Comparison of ENCODE assay signal across 19 cellular contexts in the genomic region with DNA sequence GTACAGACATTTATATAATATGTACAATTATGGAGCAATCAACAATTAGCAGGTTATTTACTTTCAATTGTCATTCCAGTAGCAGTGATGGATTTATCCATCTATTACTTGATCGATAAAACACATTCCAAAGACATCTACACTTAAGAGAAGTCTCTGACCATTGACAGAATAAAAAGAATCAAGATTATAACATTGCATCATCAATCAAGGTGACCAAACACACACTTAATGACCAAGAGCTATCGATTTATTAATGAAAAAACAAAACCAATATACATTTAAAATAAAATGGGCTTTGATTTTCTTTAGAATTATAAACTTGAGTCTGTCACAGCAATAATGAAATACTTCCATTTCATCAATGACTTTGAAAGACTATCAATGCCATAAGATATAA.
DNase-seq lines count a peak whose midpoint lies in the region; ATAC-seq, FAIRE-seq and TF ChIP-seq lines count a peak whose summit lies in the region.
"Had no signal": no experiment of that assay in that cellular context is flagged by ENCODE, and none has a peak within 500 bp of the region (broad histone marks: within the 10 kb centered on the region; RNA-seq: fewer than 3 reads in every experiment).

No MANE protein-coding gene starts in this region.

- no peak overlapping the region for H3K14ac ChIP-seq in IMR-90 (replicated peaks; ENCODE audit: low read depth, low read length)

- intact Hi-C loops in HepG2 (cut with micrococcal nuclease; ENCODE audit: unreplicated experiment), result no loop called here
- intact Hi-C loops in right lobe of liver (cut with DNase I), result no loop called here
- intact Hi-C loops in IMR-90 (cut with micrococcal nuclease), result no loop called here
- intact Hi-C loops in K562 (cut with micrococcal nuclease), result no loop called here

- no peaks in the 10 kb centered on the region for H3K36me3 ChIP-seq in HepG2 (replicated peaks in 1 of 2; ENCODE audit: control insufficient read depth in 1 of 2, insufficient read depth in 2 of 2, low read length in 2 of 2)
- no peaks in the 10 kb centered on the region for H3K36me3 ChIP-seq in right lobe of liver
- H3K36me3 ChIP-seq in IMR-90 (ENCODE audit: control insufficient read depth, insufficient read depth, low read length), result no peaks in the 10 kb centered on the region
- H3K36me3 ChIP-seq in K562 (ENCODE audit: control insufficient read depth, insufficient read depth, low read length), result no peaks in the 10 kb centered on the region
- H3K36me3 ChIP-seq: BE2C, BLaER1 had no signal

- BruUV-seq in HepG2 (replicated peaks; lab: Mats Ljungman, UMichigan) (no TSS peak), IMR-90 (replicated peaks; lab: Mats Ljungman, UMichigan) (no TSS peak), K562 (replicated peaks; lab: Mats Ljungman, UMichigan) (no TSS peak)

- CTCF ChIA-PET in HepG2 (lab: Yijun Ruan, JAX; ENCODE audit: low intra/inter-chr PET ratio, low total read pairs), result no interaction called here
- CTCF ChIA-PET in IMR-90 (lab: Yijun Ruan, JAX), result no interaction called here
- CTCF ChIA-PET in K562 (lab: Yijun Ruan, JAX; ENCODE audit: low intra/inter-chr PET ratio), result no interaction called here

- no peak overlapping the region for H4K5ac ChIP-seq in IMR-90 (ENCODE audit: low read depth, low read length)

- no peak overlapping the region for H2BK20ac ChIP-seq in IMR-90 (ENCODE audit: low read depth, low read length)

- H3K79me1 ChIP-seq in IMR-90 (ENCODE audit: low read depth in 1 of 2, low read length in 2 of 2), result no peaks in the 10 kb centered on the region

- no peak overlapping the region for H2BK5ac ChIP-seq in IMR-90 (ENCODE audit: low read depth, low read length, poor library complexity, severe bottlenecking)

- no peak overlapping the region for H2BK120ac ChIP-seq in IMR-90 (ENCODE audit: low read depth, low read length)

- TF ChIP-seq CTCF in HepG2 (CRISPR knock-in tag; IDR thresholded peaks at IDR 0.05) (no peak), right lobe of liver (IDR thresholded peaks at IDR 0.05) (no peak), IMR-90 (conservative IDR thresholded peaks at IDR 0.05; ENCODE audit: low read depth, low read length) (no peak), K562 (IDR thresholded peaks at IDR 0.05 in 2 of 3, conservative IDR thresholded peaks at IDR 0.05 in 1 of 3; ENCODE audit: insufficient read depth in 2 of 3, low read depth in 1 of 3, low read length in 3 of 3) (no peak)

- H3K4ac ChIP-seq in IMR-90 (ENCODE audit: low read depth, low read length), result no peak overlapping the region

- no peak overlapping the region for H2AK9ac ChIP-seq in IMR-90 (replicated peaks; ENCODE audit: low read depth, low read length, poor library complexity)

- in situ Hi-C loops in HepG2 (cut with HindIII; ENCODE audit: extremely low pct_ligation_motif_present, low pct_unique_long_range_greater_than_20kb), result no loop called here
- in situ Hi-C loops in IMR-90 (cut with MboI; ENCODE audit: low sequenced_read_pairs), result no loop called here
- in situ Hi-C loops in K562 (cut with MboI), result no loop called here

- H3K18ac ChIP-seq in IMR-90 (ENCODE audit: low read depth, low read length), result no peak overlapping the region

- ATAC-seq in HepG2 (no peak), right lobe of liver (no peak), IMR-90 (ENCODE audit: low read depth) (no peak), K562 (no peak), GM21423 (IDR thresholded peaks at IDR 0.05; ENCODE audit: unreplicated experiment) (no peak)

- no peak overlapping the region for H2AK5ac ChIP-seq in IMR-90 (ENCODE audit: low read depth, low read length)

- peaks cover 17% of the 10 kb centered on the region for H3K4me1 ChIP-seq in HepG2 (ENCODE audit: insufficient read depth, low read length)
- peaks cover 0 to 7% (median 3%) of the 10 kb centered on the region in 4 donors for H3K4me1 ChIP-seq in right lobe of liver
- no peaks in the 10 kb centered on the region for H3K4me1 ChIP-seq in IMR-90 (ENCODE audit: control insufficient read depth, insufficient read depth, low read length)
- H3K4me1 ChIP-seq in K562 (replicated peaks in 1 of 2; ENCODE audit: control insufficient read depth in 2 of 2, insufficient read depth in 2 of 2, low read length in 2 of 2), result no peaks in the 10 kb centered on the region
- H3K4me1 ChIP-seq: BLaER1 had no signal

- POLR2A ChIA-PET in HepG2 (lab: Yijun Ruan, JAX) (no interaction called here), IMR-90 (lab: Charles Lee; ENCODE audit: unreplicated experiment) (no interaction called here), K562 (lab: Yijun Ruan, JAX) (no interaction called here)

- H3K9me3 ChIP-seq in HepG2 (ENCODE audit: low read length) (no peaks in the 10 kb centered on the region), right lobe of liver (no peaks in the 10 kb centered on the region), IMR-90 (ENCODE audit: control insufficient read depth, insufficient read depth, low read length) (no peaks in the 10 kb centered on the region), K562 (replicated peaks; ENCODE audit: control insufficient read depth, insufficient read depth, low read depth, low read length) (no peaks in the 10 kb centered on the region)
- H3K9me3 ChIP-seq: BE2C, BLaER1 had no signal

- no peak for TF ChIP-seq POLR2A in HepG2 (IDR thresholded peaks at IDR 0.05; ENCODE audit: insufficient read depth in 1 of 2, low read depth in 2 of 2, low read length in 2 of 2)
- TF ChIP-seq POLR2A in right lobe of liver (IDR thresholded peaks at IDR 0.05), result no peak
- no peak for TF ChIP-seq POLR2A in IMR-90 (IDR thresholded peaks at IDR 0.05; ENCODE audit: low read depth, low read length)
- TF ChIP-seq POLR2A in K562 (conservative IDR thresholded peaks at IDR 0.05), result no peak

- H2BK15ac ChIP-seq in IMR-90 (ENCODE audit: low read depth, low read length), result no peak overlapping the region

- dilution Hi-C loops in IMR-90 (cut with HindIII; ENCODE audit: low sequenced_read_pairs, unreplicated experiment), result no loop called here

- H2AFZ ChIP-seq in HepG2 (ENCODE audit: low read length) (no peak overlapping the region), IMR-90 (replicated peaks; ENCODE audit: low read length, poor library complexity) (no peak overlapping the region), K562 (ENCODE audit: low read depth, low read length) (no peak overlapping the region)

- H3K27me3 ChIP-seq in HepG2 (ENCODE audit: control insufficient read depth in 1 of 2, insufficient read depth in 2 of 2, low read length in 2 of 2) (no peaks in the 10 kb centered on the region), right lobe of liver (no peaks in the 10 kb centered on the region), IMR-90 (ENCODE audit: control insufficient read depth, insufficient read depth, low read length) (peaks cover 17% of the 10 kb centered on the region), K562 (ENCODE audit: control insufficient read depth in 2 of 2, insufficient read depth in 2 of 2, low read length in 2 of 2) (no peaks in the 10 kb centered on the region)
- H3K27me3 ChIP-seq: BE2C, BLaER1 had no signal

- H3K27ac ChIP-seq in HepG2 (ENCODE audit: extremely low read length, insufficient read depth, low read length) (no peak overlapping the region), right lobe of liver (no peak overlapping the region), IMR-90 (ENCODE audit: insufficient read depth, low read length) (no peak overlapping the region), K562 (ENCODE audit: extremely low read depth, low read depth, low read length) (no peak overlapping the region)
- H3K27ac ChIP-seq: 22Rv1, BLaER1 had no signal

- TF ChIP-seq RAD21 in HepG2 (CRISPR knock-in tag; IDR thresholded peaks at IDR 0.05) (no peak), IMR-90 (IDR thresholded peaks at IDR 0.05; ENCODE audit: low read length) (no peak), K562 (CRISPR knock-in tag; conservative IDR thresholded peaks at IDR 0.05 in 1 of 2, IDR thresholded peaks at IDR 0.05 in 1 of 2) (no peak)

- 59% methylated on average over 2 of the region's 2 CpGs for WGBS in HepG2 (ENCODE audit: low lambda C conversion rate)
- 79% methylated on average over 2 of the region's 2 CpGs for WGBS in right lobe of liver (ENCODE audit: insufficient coverage, low coverage, low lambda C conversion rate, missing lambda C conversion rate)
- WGBS in IMR-90 (ENCODE audit: extremely low coverage in 2 of 2, insufficient read length in 1 of 2), 2 experiments, result no CpG with 5 or more reads among the region's 2 CpGs
- WGBS in K562 (ENCODE audit: insufficient coverage, low coverage, missing lambda C conversion rate), result 0% methylated on average over 2 of the region's 2 CpGs

- H3K9ac ChIP-seq in HepG2 (ENCODE audit: insufficient read depth, low read depth, low read length) (no peak overlapping the region), IMR-90 (ENCODE audit: low read depth, low read length) (no peak overlapping the region), K562 (ENCODE audit: insufficient read depth in 1 of 2, low read depth in 2 of 2, low read length in 2 of 2) (no peak overlapping the region)
- H3K9ac ChIP-seq: BLaER1 had no signal

- H3K4me3 ChIP-seq in HepG2 (replicated peaks in 1 of 3; ENCODE audit: insufficient read depth in 1 of 3, low read depth in 2 of 3, low read length in 3 of 3) (no peak overlapping the region), right lobe of liver (no peak overlapping the region), IMR-90 (ENCODE audit: insufficient read depth, low read depth, low read length) (no peak overlapping the region), K562 (no peak overlapping the region)
- H3K4me3 ChIP-seq: BLaER1 had no signal

- FAIRE-seq in HepG2 (lab: Jason Lieb, UNC), result no peak
- FAIRE-seq in K562 (lab: Jason Lieb, UNC), result no peak
- FAIRE-seq: GM12891, GM19239 had no signal

- no peaks in the 10 kb centered on the region for H4K20me1 ChIP-seq in HepG2 (ENCODE audit: insufficient read depth, low read length)
- H4K20me1 ChIP-seq in IMR-90 (ENCODE audit: insufficient read depth, low read length), result no peaks in the 10 kb centered on the region
- H4K20me1 ChIP-seq in K562 (replicated peaks; ENCODE audit: control insufficient read depth, insufficient read depth, low read length), result no peaks in the 10 kb centered on the region
- H4K20me1 ChIP-seq: BLaER1 had no signal

- no peak overlapping the region for H4K8ac ChIP-seq in IMR-90 (ENCODE audit: low read depth in 2 of 2, low read length in 2 of 2)

- TF ChIP-seq EP300 in HepG2 (IDR thresholded peaks at IDR 0.05; ENCODE audit: low read depth in 2 of 2, low read length in 2 of 2) (no peak), HepG2 (CRISPR knock-in tag; IDR thresholded peaks at IDR 0.05; ENCODE audit: borderline replicate concordance) (no peak), K562 (IDR thresholded peaks at IDR 0.05; ENCODE audit: low read length) (no peak)

- H4K91ac ChIP-seq in IMR-90 (ENCODE audit: insufficient read depth, low read depth, low read length), result no peak overlapping the region

- H3K79me2 ChIP-seq in HepG2 (ENCODE audit: insufficient read depth, low read length), result no peaks in the 10 kb centered on the region
- no peaks in the 10 kb centered on the region for H3K79me2 ChIP-seq in K562 (ENCODE audit: control insufficient read depth, insufficient read depth, low read length)

- no peak overlapping the region for H3K4me2 ChIP-seq in HepG2 (ENCODE audit: low read depth, low read length)
- H3K4me2 ChIP-seq in IMR-90 (ENCODE audit: low read depth, low read length), result no peak overlapping the region
- H3K4me2 ChIP-seq in K562 (ENCODE audit: insufficient read depth, low read length), result no peak overlapping the region
- H3K4me2 ChIP-seq: BLaER1 had no signal

- H3K56ac ChIP-seq in IMR-90 (ENCODE audit: extremely low read depth, insufficient read depth, low read length), result no peak overlapping the region

- H3K23ac ChIP-seq in IMR-90 (ENCODE audit: low read depth, low read length), result no peak overlapping the region

- DNase-seq in HepG2 (ENCODE audit: low spot score) (no peak), right lobe of liver (no peak), IMR-90 (no peak), K562 (ENCODE audit: extremely low read depth in 1 of 4, low spot score in 3 of 4) (no peak), H4 (ENCODE audit: low spot score) (no peak)
- DNase-seq: ACHN; BE2C; C1 segment of cervical spinal cord; CD4-positive, alpha-beta memory T cell; CD4-positive, CD25-positive, alpha-beta regulatory T cell; CD8-positive, alpha-beta memory T cell; COR-L47; DMS79 treated with DMSO at 0.1 percent for 48 hours; GF-D8 had no signal

- no peaks in the 10 kb centered on the region for H3K9me1 ChIP-seq in IMR-90 (ENCODE audit: insufficient read depth, low read length)
- no peaks in the 10 kb centered on the region for H3K9me1 ChIP-seq in K562 (ENCODE audit: control insufficient read depth, insufficient read depth, low read length)
